In genomic region chr5:128083033-128083810, GRCh38 we compare ENCODE assay signal across 8 cellular contexts. TPM values are rescaled to one million over a fixed set of nuclear protein-coding genes. Genes with fewer than 3 reads are reported as not detected.
DNase-seq lines count a peak whose midpoint lies in the region; ATAC-seq and TF ChIP-seq lines count a peak whose summit lies in the region.

SLC12A2 (plus strand) TSS chr5:128083766; CDS start chr5:128083955, 189 bp downstream.

- in situ Hi-C loops in GM23248 (cut with MboI) = no loop called here

- no peaks in the 10 kb centered on the region for H3K27me3 ChIP-seq in DOHH2 (ENCODE audit: control insufficient read depth, low read length)
- H3K27me3 ChIP-seq in GM23248 (replicated peaks; ENCODE audit: insufficient read depth) = no peaks in the 10 kb centered on the region
- H3K27me3 ChIP-seq in Karpas-422 (ENCODE audit: low read length) = no peaks in the 10 kb centered on the region
- H3K27me3 ChIP-seq in fibroblast of lung (ENCODE audit: control insufficient read depth, insufficient read depth, low read length) = no peaks in the 10 kb centered on the region
- no peaks in the 10 kb centered on the region for H3K27me3 ChIP-seq in naive thymus-derived CD4-positive, alpha-beta T cell (ENCODE audit: control insufficient read depth in 2 of 2, insufficient read depth in 2 of 2, low read length in 2 of 2)

- POLR2A ChIA-PET in naive thymus-derived CD4-positive, alpha-beta T cell (lab: Charles Lee) = interaction anchor here (0.7 to 1.5 kb wide), 6 partner anchors 14 to 1306 kb away, joined by 3 to 5 read pairs (median 3); no protein-coding TSS in a partner anchor

- H3K4me3 Mint-ChIP-seq in naive thymus-derived CD4-positive, alpha-beta T cell = peak within 1 kb of the TSS; percentile 89 to 97 (median 94)
- H3K4me3 Mint-ChIP-seq in stimulated activated memory B cell treated with anti-CD40 and anti-IgM and Interleukin-4, amounts not matched to agents 10 μg/mL and 1 μg/mL and 100 μg/mL, for 72 hours = peak within 1 kb of the TSS; percentile 90

- intact Hi-C loops in naive thymus-derived CD4-positive, alpha-beta T cell (cut with micrococcal nuclease) = loop anchor here (1.0 to 10.0 kb wide), 19 partner anchors 54 to 1660 kb away; partner anchors contain the start of genes MARCHF3 (in 2 of the 2), PHAX (in 2 of the 2), PRRC1 (in 2 of the 2) and GRAMD2B (in 1 of the 2)

- DNase-seq in GM23248 (peak; percentile 98), Karpas-422 (peak; percentile 97), RPMI8226 (peak; percentile 94), fibroblast of lung (ENCODE audit: low read depth in 2 of 2) (peak; percentile 95 to 98)
- peak; percentile 76 to 82 for DNase-seq in activated T-helper 1 cell treated with anti-CD3 and anti-CD28 coated beads, Interleukin-2, amount 50 U/mL, for 16 hours (ENCODE audit: low read depth in 1 of 2, low spot score in 1 of 2)
- peak; percentile 85 to 98 (median 97) for DNase-seq in naive thymus-derived CD4-positive, alpha-beta T cell

- CTCF ChIA-PET in naive thymus-derived CD4-positive, alpha-beta T cell (lab: Charles Lee) = interaction anchor here (0.6 kb wide), 1 partner anchor 18 kb away, joined by 3 read pairs; no protein-coding TSS in a partner anchor

- H3K36me3 Mint-ChIP-seq in naive thymus-derived CD4-positive, alpha-beta T cell = peaks cover 0 to 23% (median 3%) of the 10 kb centered on the region in 5 donors
- H3K36me3 Mint-ChIP-seq in stimulated activated memory B cell treated with anti-CD40 and anti-IgM and Interleukin-4, amounts not matched to agents 10 μg/mL and 1 μg/mL and 100 μg/mL, for 72 hours = peaks cover 30% of the 10 kb centered on the region

- H3K9me2 ChIP-seq in DOHH2 (replicated peaks; ENCODE audit: control insufficient read depth, low read length) (no peaks in the 10 kb centered on the region), GM23248 (ENCODE audit: insufficient read depth) (no peaks in the 10 kb centered on the region), Karpas-422 (replicated peaks; ENCODE audit: insufficient read depth, low read length) (no peaks in the 10 kb centered on the region)

- ATAC-seq in naive thymus-derived CD4-positive, alpha-beta T cell = peak; percentile 83
- peak; percentile 88 for ATAC-seq in stimulated activated memory B cell treated with anti-CD40 and anti-IgM and Interleukin-4, amounts not matched to agents 10 μg/mL and 1 μg/mL and 100 μg/mL, for 72 hours

- H3K27ac ChIP-seq in DOHH2 (ENCODE audit: low read depth, low read length) = peak within 1 kb of the TSS; percentile 90
- peak within 1 kb of the TSS; percentile 77 for H3K27ac ChIP-seq in GM23248
- H3K27ac ChIP-seq in Karpas-422 (ENCODE audit: low read length) = peak within 1 kb of the TSS; percentile 97
- peak within 1 kb of the TSS; percentile 88 for H3K27ac ChIP-seq in fibroblast of lung (ENCODE audit: insufficient read depth, low read length)
- H3K27ac ChIP-seq in naive thymus-derived CD4-positive, alpha-beta T cell (ENCODE audit: low read depth, low read length) = peak within 1 kb of the TSS; percentile 89

- 0 to 1% methylated on average over 61 to 67 of the region's 104 CpGs for WGBS in GM23248 (ENCODE audit: low coverage in 1 of 2, low lambda C conversion rate in 2 of 2, missing lambda C conversion rate in 2 of 2), 2 experiments

- H3K27ac Mint-ChIP-seq in naive thymus-derived CD4-positive, alpha-beta T cell = peak within 1 kb of the TSS; percentile 89 to 98 (median 92)
- H3K27ac Mint-ChIP-seq in stimulated activated memory B cell treated with anti-CD40 and anti-IgM and Interleukin-4, amounts not matched to agents 10 μg/mL and 1 μg/mL and 100 μg/mL, for 72 hours = peak within 1 kb of the TSS; percentile 94

- H3K9me3 ChIP-seq in DOHH2 (ENCODE audit: control insufficient read depth, insufficient read depth, low read length) = no peaks in the 10 kb centered on the region
- H3K9me3 ChIP-seq in GM23248 (ENCODE audit: low read depth) = no peaks in the 10 kb centered on the region
- no peaks in the 10 kb centered on the region for H3K9me3 ChIP-seq in Karpas-422 (ENCODE audit: low read length)
- H3K9me3 ChIP-seq in fibroblast of lung (ENCODE audit: control insufficient read depth, insufficient read depth, low read depth, low read length) = no peaks in the 10 kb centered on the region
- H3K9me3 ChIP-seq in naive thymus-derived CD4-positive, alpha-beta T cell (ENCODE audit: control insufficient read depth in 2 of 3, low read length in 3 of 3) = no peaks in the 10 kb centered on the region

- peak within 1 kb of the TSS; percentile 85 for H3K4me3 ChIP-seq in DOHH2 (ENCODE audit: low read length)
- H3K4me3 ChIP-seq in GM23248 = peak within 1 kb of the TSS; percentile 88
- peak within 1 kb of the TSS; percentile 76 for H3K4me3 ChIP-seq in Karpas-422 (ENCODE audit: low read length)
- peak within 1 kb of the TSS; percentile 75 to 82 (median 77) for H3K4me3 ChIP-seq in fibroblast of lung (replicated peaks in 1 of 4; ENCODE audit: control extremely low read depth in 1 of 4, insufficient read depth in 1 of 4, low read depth in 3 of 4, low read length in 4 of 4)
- peak within 1 kb of the TSS; percentile 76 for H3K4me3 ChIP-seq in naive thymus-derived CD4-positive, alpha-beta T cell (ENCODE audit: low read length)

- H4K20me1 ChIP-seq in DOHH2 (ENCODE audit: control insufficient read depth, insufficient read depth, low read depth, low read length) (peaks cover 6% of the 10 kb centered on the region; the same call in 1 of the 2 replicates), GM23248 (ENCODE audit: insufficient read depth) (no peaks in the 10 kb centered on the region), Karpas-422 (ENCODE audit: insufficient read depth, low read depth, low read length) (peaks cover 37% of the 10 kb centered on the region), fibroblast of lung (ENCODE audit: control insufficient read depth, extremely low read depth, insufficient read depth, low read length) (no peaks in the 10 kb centered on the region)

- H3K4me1 ChIP-seq in DOHH2 (ENCODE audit: control insufficient read depth, low read length) = peaks cover 52% of the 10 kb centered on the region
- H3K4me1 ChIP-seq in GM23248 (ENCODE audit: insufficient read depth) = peaks cover 25% of the 10 kb centered on the region
- H3K4me1 ChIP-seq in Karpas-422 (ENCODE audit: low read length) = peaks cover 53% of the 10 kb centered on the region
- peaks cover 3% of the 10 kb centered on the region for H3K4me1 ChIP-seq in fibroblast of lung (ENCODE audit: control insufficient read depth, extremely low read depth, insufficient read depth, low read length)
- H3K4me1 ChIP-seq in naive thymus-derived CD4-positive, alpha-beta T cell (ENCODE audit: control insufficient read depth in 2 of 2, insufficient read depth in 2 of 2, low read length in 2 of 2) = peaks cover 20 to 41% of the 10 kb centered on the region in 2 donors

- peaks cover 44 to 78% (median 69%) of the 10 kb centered on the region in 7 donors for H3K4me1 Mint-ChIP-seq in naive thymus-derived CD4-positive, alpha-beta T cell
- H3K4me1 Mint-ChIP-seq in stimulated activated memory B cell treated with anti-CD40 and anti-IgM and Interleukin-4, amounts not matched to agents 10 μg/mL and 1 μg/mL and 100 μg/mL, for 72 hours = peaks cover 67% of the 10 kb centered on the region

- TF ChIP-seq CTCF in DOHH2 (IDR thresholded peaks at IDR 0.05; ENCODE audit: low read depth, low read length, poor library complexity, severe bottlenecking) (no peak), fibroblast of lung (conservative IDR thresholded peaks at IDR 0.05 in 1 of 2, IDR thresholded peaks at IDR 0.05 in 1 of 2; ENCODE audit: low read depth in 1 of 2, low read length in 2 of 2) (no peak)

- H2AFZ ChIP-seq in GM23248 (peak within 1 kb of the TSS; percentile 96), Karpas-422 (ENCODE audit: low read length) (no peak within 1 kb of the TSS), fibroblast of lung (ENCODE audit: low read length) (peak within 1 kb of the TSS; percentile 90)

- H3K79me2 ChIP-seq in DOHH2 (ENCODE audit: control insufficient read depth, low read length) (peaks cover 91% of the 10 kb centered on the region), GM23248 (ENCODE audit: insufficient read depth) (peaks cover 78% of the 10 kb centered on the region), Karpas-422 (ENCODE audit: low read length) (peaks cover 90% of the 10 kb centered on the region), fibroblast of lung (ENCODE audit: control insufficient read depth, insufficient read depth, low read length) (peaks cover 13% of the 10 kb centered on the region)

- peak within 1 kb of the TSS; percentile 87 for H3K9ac ChIP-seq in GM23248
- H3K9ac ChIP-seq in Karpas-422 (ENCODE audit: low read length) = peak within 1 kb of the TSS; percentile 95
- peak within 1 kb of the TSS; percentile 82 for H3K9ac ChIP-seq in fibroblast of lung (ENCODE audit: insufficient read depth, low read length)

- H3K36me3 ChIP-seq in DOHH2 (ENCODE audit: control insufficient read depth, low read length) (peaks cover 51% of the 10 kb centered on the region), GM23248 (ENCODE audit: low read depth) (no peaks in the 10 kb centered on the region), Karpas-422 (ENCODE audit: insufficient read depth, low read length) (peaks cover 41% of the 10 kb centered on the region), fibroblast of lung (ENCODE audit: control insufficient read depth, insufficient read depth, low read length) (no peaks in the 10 kb centered on the region)
- peaks cover 0 to 4% (median 0%) of the 10 kb centered on the region in 3 experiments for H3K36me3 ChIP-seq in naive thymus-derived CD4-positive, alpha-beta T cell (ENCODE audit: control insufficient read depth in 2 of 3, insufficient read depth in 3 of 3, low read length in 3 of 3)

- H3F3A ChIP-seq in DOHH2 (ENCODE audit: control insufficient read depth, insufficient read depth) = peaks cover 3% of the 10 kb centered on the region
- H3F3A ChIP-seq in GM23248 (ENCODE audit: insufficient read depth) = peaks cover 5% of the 10 kb centered on the region; the same call in 1 of the 2 replicates

- no peaks in the 10 kb centered on the region for H3K27me3 Mint-ChIP-seq in naive thymus-derived CD4-positive, alpha-beta T cell
- no peaks in the 10 kb centered on the region for H3K27me3 Mint-ChIP-seq in stimulated activated memory B cell treated with anti-CD40 and anti-IgM and Interleukin-4, amounts not matched to agents 10 μg/mL and 1 μg/mL and 100 μg/mL, for 72 hours

- no peaks in the 10 kb centered on the region for H3K9me3 Mint-ChIP-seq in naive thymus-derived CD4-positive, alpha-beta T cell
- H3K9me3 Mint-ChIP-seq in stimulated activated memory B cell treated with anti-CD40 and anti-IgM and Interleukin-4, amounts not matched to agents 10 μg/mL and 1 μg/mL and 100 μg/mL, for 72 hours = no peaks in the 10 kb centered on the region

- peak within 1 kb of the TSS; percentile 90 for H3K4me2 ChIP-seq in DOHH2 (ENCODE audit: low read length)
- H3K4me2 ChIP-seq in GM23248 (ENCODE audit: unreplicated experiment) = peak within 1 kb of the TSS; percentile 100
- peak within 1 kb of the TSS; percentile 88 for H3K4me2 ChIP-seq in Karpas-422 (ENCODE audit: low read depth, low read length, poor library complexity, severe bottlenecking)
- H3K4me2 ChIP-seq in fibroblast of lung (ENCODE audit: extremely low read depth, insufficient read depth, low read length) = peak within 1 kb of the TSS; percentile 87

RNA-seq across cellular contexts. Expression of gene SLC12A2, which starts in this region (rescaled TPM):
- 16.1 and 18.3 TPM in 2 replicates for total RNA-seq in GM23248 (2014; rRNA removed; shearing (Covaris generic))
- polyA plus RNA-seq in GM23248 (2016; fragmentation: Nextera tagmentation; extraction: Ambion mirVana) (6.0 and 6.6 TPM in 2 replicates), fibroblast of lung (11.3 and 18.6 TPM in 2 replicates)
- 235 and 297 TPM in 2 replicates for total RNA-seq in Karpas-422 (2014; rRNA removed; shearing (Covaris generic); ENCODE audit: low replicate concordance)
- 13.7 and 19.0 TPM in 2 replicates for total RNA-seq in fibroblast of lung
- 6.6 and 11.0 TPM in 2 replicates for polyA plus RNA-seq in fibroblast of lung (2012)
- polyA minus RNA-seq in fibroblast of lung (ENCODE audit: low replicate concordance) = 4.6 and 10.2 TPM in 2 replicates
- 10 to 100 TPM in 4 of 5 experiments, 1 to 10 TPM in 1; 8.2 to 17.3 (median 11.3) TPM for total RNA-seq in naive thymus-derived CD4-positive, alpha-beta T cell
- polyA plus RNA-seq in naive thymus-derived CD4-positive, alpha-beta T cell = 1 to 10 TPM; 4.8 to 5.7 TPM

Comparison
In these comparisons a context has a peak if more than half of its experiments do, and no peak if none do; other contexts are left out.
1. Peak in every context shown above with its lines: DNase-seq, ATAC-seq, H3K4me3 ChIP-seq and H3K27ac ChIP-seq.
2. RNA of gene SLC12A2 (total RNA-seq): 235 to 297 TPM in Karpas-422; 16.1 to 18.3 TPM in GM23248, 13.7 to 19.0 TPM in fibroblast of lung and 8.2 to 17.3 TPM in naive thymus-derived CD4-positive, alpha-beta T cell; every median in the first group is over 10 times any median in the second.